In genomic region chr17:41404024-41404651, GRCh38 we compare ENCODE assay signal across 10 cellular contexts. TPM values are rescaled to one million over a fixed set of nuclear protein-coding genes. Genes with fewer than 3 reads are reported as not detected.
DNase-seq lines count a peak whose midpoint lies in the region; ATAC-seq, FAIRE-seq and TF ChIP-seq lines count a peak whose summit lies in the region.
"Had no signal": no experiment of that assay in that cellular context is flagged by ENCODE, and none has a peak within 500 bp of the region (broad histone marks: within the 10 kb centered on the region; RNA-seq: fewer than 3 reads in every experiment).

No MANE protein-coding gene starts in this region.

- H2AFZ ChIP-seq in fibroblast of lung (ENCODE audit: low read length) = no peak overlapping the region

- H3K79me2 ChIP-seq in fibroblast of lung (ENCODE audit: control insufficient read depth, insufficient read depth, low read length) = no peaks in the 10 kb centered on the region

- TF ChIP-seq RAD21 in A549 (conservative IDR thresholded peaks at IDR 0.05 in 1 of 2, IDR thresholded peaks at IDR 0.05 in 1 of 2) = no peak

- TF ChIP-seq EP300 in A549 (IDR thresholded peaks at IDR 0.05) = peak in 1 of 2 experiments; percentile 46; a peak in 1 of 5 replicates

- H3K27me3 ChIP-seq in fibroblast of lung (ENCODE audit: control insufficient read depth, insufficient read depth, low read length) = no peaks in the 10 kb centered on the region
- H3K27me3 ChIP-seq: upper lobe of left lung had no signal

- TF ChIP-seq POLR2A in A549 (IDR thresholded peaks at IDR 0.05; ENCODE audit: low read length) = no peak

- H3K4me1 ChIP-seq in A549 (peaks cover 18% of the 10 kb centered on the region), fibroblast of lung (ENCODE audit: control insufficient read depth, extremely low read depth, insufficient read depth, low read length) (peaks cover 9% of the 10 kb centered on the region)

- H3K4me3 Mint-ChIP-seq in activated CD4-positive, alpha-beta memory T cell treated with anti-CD3 and anti-CD28 coated beads for 36 hours = no peak overlapping the region

- H3K27me3 Mint-ChIP-seq in activated CD4-positive, alpha-beta memory T cell treated with anti-CD3 and anti-CD28 coated beads for 36 hours = no peaks in the 10 kb centered on the region

- ATAC-seq in A549 = peak; percentile 75 to 81; a peak in 5 of 6 replicates
- no peak for ATAC-seq in GM18858 (IDR thresholded peaks at IDR 0.05; ENCODE audit: unreplicated experiment)

- no peaks in the 10 kb centered on the region for H3K9me3 Mint-ChIP-seq in activated CD4-positive, alpha-beta memory T cell treated with anti-CD3 and anti-CD28 coated beads for 36 hours

- no peak overlapping the region for H3K9ac ChIP-seq in fibroblast of lung (ENCODE audit: insufficient read depth, low read length)

- H4K20me1 ChIP-seq in fibroblast of lung (ENCODE audit: control insufficient read depth, extremely low read depth, insufficient read depth, low read length) = no peaks in the 10 kb centered on the region

- H3K36me3 ChIP-seq in fibroblast of lung (ENCODE audit: control insufficient read depth, insufficient read depth, low read length) = no peaks in the 10 kb centered on the region
- H3K36me3 ChIP-seq: upper lobe of left lung had no signal

- H3K27ac ChIP-seq in A549 (peak overlapping the region; percentile 34 to 66; a peak in 5 of 6 replicates), fibroblast of lung (ENCODE audit: insufficient read depth, low read length) (no peak overlapping the region)
- H3K27ac ChIP-seq: upper lobe of left lung had no signal

- DNase-seq in A549 (ENCODE audit: low read depth in 1 of 2, low spot score in 1 of 2) = peak; percentile 77 to 82
- peak; percentile 87 for DNase-seq in HS-5 (ENCODE audit: low read depth)
- peak; percentile 84 for DNase-seq in activated CD4-positive, alpha-beta memory T cell treated with anti-CD3 and anti-CD28 coated beads for 36 hours
- peak; percentile 90 to 99 for DNase-seq in fibroblast of lung (ENCODE audit: low read depth in 2 of 2)
- peak; percentile 66 for DNase-seq in stimulated activated CD8-positive, alpha-beta memory T cell treated with anti-CD3 and anti-CD28 coated beads, Interleukin-4, amount 100 ng/mL, for 48 hours
- no peak for DNase-seq in NAMALWA (ENCODE audit: low spot score)
- DNase-seq in Ammon's horn (ENCODE audit: low spot score) = no peak

- peak overlapping the region; percentile 86 for H3K27ac Mint-ChIP-seq in activated CD4-positive, alpha-beta memory T cell treated with anti-CD3 and anti-CD28 coated beads for 36 hours

- H3K9me3 ChIP-seq in A549 (no peaks in the 10 kb centered on the region), fibroblast of lung (ENCODE audit: control insufficient read depth, insufficient read depth, low read depth, low read length) (no peaks in the 10 kb centered on the region)
- H3K9me3 ChIP-seq: upper lobe of left lung had no signal

- H3K4me3 ChIP-seq in A549 = no peak overlapping the region
- no peak overlapping the region for H3K4me3 ChIP-seq in fibroblast of lung (replicated peaks in 1 of 4; ENCODE audit: control extremely low read depth in 1 of 4, insufficient read depth in 1 of 4, low read depth in 3 of 4, low read length in 4 of 4)
- H3K4me3 ChIP-seq: upper lobe of left lung had no signal

- 43% methylated on average over 7 of the region's 7 CpGs for WGBS in A549 (ENCODE audit: missing lambda C conversion rate)

- intact Hi-C loops in activated CD4-positive, alpha-beta memory T cell treated with anti-CD3 and anti-CD28 coated beads for 36 hours (cut with micrococcal nuclease) = loop anchor here (1.0 to 10.0 kb wide), 4 partner anchors 91 to 862 kb away; no protein-coding TSS in a partner anchor

- peak overlapping the region; percentile 56 for H3K4me2 ChIP-seq in A549
- peak overlapping the region; percentile 36 for H3K4me2 ChIP-seq in fibroblast of lung (ENCODE audit: extremely low read depth, insufficient read depth, low read length)

- POLR2A ChIA-PET in A549 (lab: Yijun Ruan, JAX) = interaction anchor here (1.6 kb wide), 1 partner anchor 284 kb away, joined by 5 read pairs; no protein-coding TSS in a partner anchor
- POLR2A ChIA-PET in activated CD4-positive, alpha-beta memory T cell treated with anti-CD3 and anti-CD28 coated beads for 36 hours (lab: Charles Lee) = interaction anchor here (0.5 to 2.1 kb wide), 5 partner anchors 10 to 1119 kb away, joined by 3 to 6 read pairs (median 3); no protein-coding TSS in a partner anchor

- TF ChIP-seq CTCF in A549 (IDR thresholded peaks at IDR 0.05) (no peak), fibroblast of lung (conservative IDR thresholded peaks at IDR 0.05 in 1 of 2, IDR thresholded peaks at IDR 0.05 in 1 of 2; ENCODE audit: low read depth in 1 of 2, low read length in 2 of 2) (no peak)

- H3K36me3 Mint-ChIP-seq in activated CD4-positive, alpha-beta memory T cell treated with anti-CD3 and anti-CD28 coated beads for 36 hours = no peaks in the 10 kb centered on the region

- peak; percentile 78 for FAIRE-seq in A549 (lab: Jason Lieb, UNC)

- peaks cover 43% of the 10 kb centered on the region for H3K4me1 Mint-ChIP-seq in activated CD4-positive, alpha-beta memory T cell treated with anti-CD3 and anti-CD28 coated beads for 36 hours (ENCODE audit: low read depth)

- CTCF ChIA-PET in A549 (lab: Yijun Ruan, JAX) = interaction anchor here (0.6 to 6.9 kb wide), 14 partner anchors 10 to 494 kb away, joined by 3 to 60 read pairs (median 7); no protein-coding TSS in a partner anchor
- CTCF ChIA-PET in activated CD4-positive, alpha-beta memory T cell treated with anti-CD3 and anti-CD28 coated beads for 36 hours (lab: Charles Lee) = interaction anchor here (1.0 to 4.5 kb wide), 10 partner anchors 8 to 275 kb away, joined by 3 to 24 read pairs (median 4); no protein-coding TSS in a partner anchor

TF ChIP-seq in A549, 52 proteins besides CTCF, POLR2A, EP300 and RAD21 (continues in another document):
- TF ChIP-seq BHLHE40 (IDR thresholded peaks at IDR 0.05; ENCODE audit: low read depth, low read length) (no peak), KDM1A (IDR thresholded peaks at IDR 0.05; ENCODE audit: low read depth) (no peak), SMC3 (IDR thresholded peaks at IDR 0.05) (no peak)

RNA-seq across cellular contexts. Expression of gene KRT31, which starts 6.7 kb away (rescaled TPM):
- not detected in 2 replicates for polyA plus RNA-seq in A549 (2011; rRNA removed)
- not detected in 2 replicates for polyA plus RNA-seq in A549 (2012; cell fraction: cytosol; rRNA removed)
- not detected in 2 replicates for polyA plus RNA-seq in A549 (2012; cell fraction: nucleus; rRNA removed)
- not detected in 3 replicates for polyA plus RNA-seq in A549 (2017; fragmentation: RNase III; extraction: RNeasy Plus Mini Kit Qiagen cat#74134 plus additional on column Dnase treatment)
- not detected in 2 replicates for polyA minus RNA-seq in A549 (2011; rRNA and poly(A)+ RNA removed)
- total RNA-seq in activated CD4-positive, alpha-beta memory T cell treated with anti-CD3 and anti-CD28 coated beads for 36 hours = not detected
- total RNA-seq in fibroblast of lung = not detected in 2 replicates
- polyA plus RNA-seq in fibroblast of lung = not detected in 2 replicates
- not detected in 2 replicates for polyA plus RNA-seq in fibroblast of lung (2012)
- not detected in 2 replicates for polyA minus RNA-seq in fibroblast of lung (ENCODE audit: low replicate concordance)
- total RNA-seq: upper lobe of left lung had no signal
- polyA plus RNA-seq: adipose tissue had no signal

RNA-seq across cellular contexts. Expression of gene KRT37, which starts 20.2 kb away (rescaled TPM):
- polyA plus RNA-seq in A549 (2011; rRNA removed) (not detected in 2 replicates), A549 (2017; fragmentation: RNase III; extraction: RNeasy Plus Mini Kit Qiagen cat#74134 plus additional on column Dnase treatment) (not detected in 3 replicates), fibroblast of lung (not detected in 2 replicates)
- not detected in 2 replicates for polyA plus RNA-seq in A549 (2012; cell fraction: cytosol; rRNA removed)
- polyA plus RNA-seq in A549 (2012; cell fraction: nucleus; rRNA removed) = not detected in 2 replicates
- not detected in 2 replicates for polyA minus RNA-seq in A549 (2011; rRNA and poly(A)+ RNA removed)
- not detected for total RNA-seq in activated CD4-positive, alpha-beta memory T cell treated with anti-CD3 and anti-CD28 coated beads for 36 hours
- not detected in 2 replicates for total RNA-seq in fibroblast of lung
- not detected in 2 replicates for polyA plus RNA-seq in fibroblast of lung (2012)
- not detected in 2 replicates for polyA minus RNA-seq in fibroblast of lung (ENCODE audit: low replicate concordance)
- total RNA-seq: upper lobe of left lung had no signal
- polyA plus RNA-seq: adipose tissue had no signal

RNA-seq across cellular contexts. Expression of gene KRT34, which starts 22.0 kb away (rescaled TPM):
- polyA plus RNA-seq in A549 (2011; rRNA removed) (0.09 TPM in 2 replicates), A549 (2017; fragmentation: RNase III; extraction: RNeasy Plus Mini Kit Qiagen cat#74134 plus additional on column Dnase treatment) (0.17 to 0.33 TPM (median 0.23 TPM) in 3 replicates), fibroblast of lung (0.45 and 1.00 TPM in 2 replicates)
- polyA plus RNA-seq in A549 (2012; cell fraction: cytosol; rRNA removed) = 0.32 and 0.40 TPM in 2 replicates
- polyA plus RNA-seq in A549 (2012; cell fraction: nucleus; rRNA removed) = 0.53 and 1.1 TPM in 2 replicates
- polyA minus RNA-seq in A549 (2011; rRNA and poly(A)+ RNA removed) = not detected in 2 replicates
- not detected for total RNA-seq in activated CD4-positive, alpha-beta memory T cell treated with anti-CD3 and anti-CD28 coated beads for 36 hours
- total RNA-seq in fibroblast of lung = under 0.01 TPM in 1 of 2 replicates, not detected in the other
- polyA plus RNA-seq in fibroblast of lung (2012) = 0.55 and 0.96 TPM in 2 replicates
- polyA minus RNA-seq in fibroblast of lung (ENCODE audit: low replicate concordance) = 0.89 and 1.9 TPM in 2 replicates
- total RNA-seq: upper lobe of left lung had no signal

RNA-seq across cellular contexts. Expression of gene KRT33B, which starts 34.5 kb away (rescaled TPM):
- polyA plus RNA-seq in A549 (2011; rRNA removed) (not detected in 2 replicates), A549 (2017; fragmentation: RNase III; extraction: RNeasy Plus Mini Kit Qiagen cat#74134 plus additional on column Dnase treatment) (0.05 to 0.08 TPM in 2 of 3 replicates, not detected in the other), fibroblast of lung (not detected in 2 replicates)
- polyA plus RNA-seq in A549 (2012; cell fraction: cytosol; rRNA removed) = 0.05 and 0.06 TPM in 2 replicates
- 0.17 TPM in 1 of 2 replicates, not detected in the other for polyA plus RNA-seq in A549 (2012; cell fraction: nucleus; rRNA removed)
- polyA minus RNA-seq in A549 (2011; rRNA and poly(A)+ RNA removed) = not detected in 2 replicates
- not detected for total RNA-seq in activated CD4-positive, alpha-beta memory T cell treated with anti-CD3 and anti-CD28 coated beads for 36 hours
- not detected in 2 replicates for total RNA-seq in fibroblast of lung
- not detected in 2 replicates for polyA plus RNA-seq in fibroblast of lung (2012)
- polyA minus RNA-seq in fibroblast of lung (ENCODE audit: low replicate concordance) = not detected in 2 replicates
- total RNA-seq: upper lobe of left lung had no signal
- polyA plus RNA-seq: adipose tissue had no signal

RNA-seq across cellular contexts. Expression of gene KRT38, which starts 36.6 kb away (rescaled TPM):
- polyA plus RNA-seq in A549 (2011; rRNA removed) = not detected in 2 replicates
- polyA plus RNA-seq in A549 (2012; cell fraction: cytosol; rRNA removed) = not detected in 2 replicates
- not detected in 2 replicates for polyA plus RNA-seq in A549 (2012; cell fraction: nucleus; rRNA removed)
- polyA plus RNA-seq in A549 (2017; fragmentation: RNase III; extraction: RNeasy Plus Mini Kit Qiagen cat#74134 plus additional on column Dnase treatment) = not detected in 3 replicates
- not detected in 2 replicates for polyA minus RNA-seq in A549 (2011; rRNA and poly(A)+ RNA removed)
- not detected for total RNA-seq in activated CD4-positive, alpha-beta memory T cell treated with anti-CD3 and anti-CD28 coated beads for 36 hours
- total RNA-seq in fibroblast of lung = under 0.01 TPM in 1 of 2 replicates, not detected in the other
- 0.02 and 0.07 TPM in 2 replicates for polyA plus RNA-seq in fibroblast of lung
- polyA plus RNA-seq in fibroblast of lung (2012) = 0.07 and 0.12 TPM in 2 replicates
- polyA minus RNA-seq in fibroblast of lung (ENCODE audit: low replicate concordance) = not detected in 2 replicates
- total RNA-seq: upper lobe of left lung had no signal
- polyA plus RNA-seq: adipose tissue had no signal

Comparison
In these comparisons a context has a peak if more than half of its experiments do, and no peak if none do; other contexts are left out.
1. DNase-seq: peak in A549 (2 of 2), HS-5 (single experiment), activated CD4-positive, alpha-beta memory T cell treated with anti-CD3 and anti-CD28 coated beads for 36 hours (single experiment), fibroblast of lung (2 of 2) and stimulated activated CD8-positive, alpha-beta memory T cell treated with anti-CD3 and anti-CD28 coated beads, Interleukin-4, amount 100 ng/mL, for 48 hours (single experiment); none in NAMALWA (single experiment) and Ammon's horn (single experiment).